ENCODE assay signal across 22 cellular contexts in the genomic region with DNA sequence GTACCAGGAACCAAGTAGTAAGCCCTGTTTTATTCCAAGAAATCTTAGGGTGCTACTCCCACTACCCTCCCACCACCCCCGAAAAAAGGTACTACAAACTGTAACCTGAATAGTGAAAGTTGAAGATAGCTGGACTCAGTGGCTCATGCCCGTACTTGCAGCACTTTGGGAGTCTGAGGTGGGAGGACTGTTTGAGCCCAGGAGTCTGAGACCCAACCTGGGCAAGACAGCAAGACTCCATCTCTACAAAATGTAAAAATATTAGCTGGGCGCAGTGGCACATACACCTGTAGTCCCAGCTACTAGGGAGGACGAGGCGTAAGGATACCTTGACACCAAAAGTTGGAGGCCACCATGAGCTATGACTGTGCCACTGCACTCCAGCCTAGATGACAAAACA. TPM values are rescaled to one million over a fixed set of nuclear protein-coding genes. Genes with fewer than 3 reads are reported as not detected.
DNase-seq lines count a peak whose midpoint lies in the region; ATAC-seq and TF ChIP-seq lines count a peak whose summit lies in the region.
"Had no signal": no experiment of that assay in that cellular context is flagged by ENCODE, and none has a peak within 500 bp of the region (broad histone marks: within the 10 kb centered on the region; RNA-seq: fewer than 3 reads in every experiment).

No MANE protein-coding gene starts in this region.

- intact Hi-C loops in psoas muscle (cut with DNase I): no loop called here

- CTCF ChIA-PET in CD8-positive, alpha-beta memory T cell (lab: Charles Lee): interaction anchor here (0.7 kb wide), 1 partner anchor 17 kb away, joined by 3 read pairs; no protein-coding TSS in a partner anchor

- WGBS in psoas muscle, 3 donors: 85 to 97% (median 96%) methylated on average over 5 of the region's 5 CpGs

- H3K27me3 ChIP-seq in CD8-positive, alpha-beta memory T cell (ENCODE audit: insufficient read depth, low read length, poor library complexity, severe bottlenecking): no peaks in the 10 kb centered on the region
- H3K27me3 ChIP-seq in psoas muscle (ENCODE audit: insufficient read depth in 3 of 3, low read length in 2 of 3): no peaks in the 10 kb centered on the region
- H3K27me3 ChIP-seq in BE2C: no peaks in the 10 kb centered on the region
- H3K27me3 ChIP-seq: SJCRH30 had no signal

- peak overlapping the region; percentile 75 for H3K27ac Mint-ChIP-seq in activated naive CD8-positive, alpha-beta T cell
- no peak overlapping the region for H3K27ac Mint-ChIP-seq in activated naive CD8-positive, alpha-beta T cell treated with anti-CD3 and anti-CD28 coated beads, Interleukin-2, amount 50 U/mL, for 24 hours
- H3K27ac Mint-ChIP-seq in CD8-positive, alpha-beta memory T cell: peak overlapping the region in 5 of 8 donors; percentile 37 to 68 (median 60)
- peak overlapping the region; percentile 57 for H3K27ac Mint-ChIP-seq in chondrocyte (ENCODE audit: unreplicated experiment)

- H3K27me3 Mint-ChIP-seq in activated naive CD8-positive, alpha-beta T cell: no peaks in the 10 kb centered on the region
- H3K27me3 Mint-ChIP-seq in activated naive CD8-positive, alpha-beta T cell treated with anti-CD3 and anti-CD28 coated beads, Interleukin-2, amount 50 U/mL, for 24 hours: no peaks in the 10 kb centered on the region
- H3K27me3 Mint-ChIP-seq in CD8-positive, alpha-beta memory T cell: no peaks in the 10 kb centered on the region
- no peaks in the 10 kb centered on the region for H3K27me3 Mint-ChIP-seq in chondrocyte (ENCODE audit: low read depth)

- POLR2A ChIA-PET in CD8-positive, alpha-beta memory T cell (lab: Charles Lee): interaction anchor here (0.5 to 0.9 kb wide), 5 partner anchors 8 to 732 kb away, joined by 3 to 5 read pairs (median 4); a partner anchor contains a TSS

- peaks cover 56% of the 10 kb centered on the region for H3K4me1 ChIP-seq in CD8-positive, alpha-beta memory T cell (ENCODE audit: insufficient read depth, low read length)
- peaks cover 66% of the 10 kb centered on the region for H3K4me1 ChIP-seq in psoas muscle
- H3K4me1 ChIP-seq in BE2C: no peaks in the 10 kb centered on the region

- DNase-seq in activated naive CD8-positive, alpha-beta T cell treated with anti-CD3 and anti-CD28 coated beads, Interleukin-2, amount 50 U/mL, for 24 hours: no peak
- DNase-seq in CD8-positive, alpha-beta memory T cell: no peak
- DNase-seq in chondrocyte (ENCODE audit: low spot score) (peak; percentile 3), psoas muscle (no peak), NCI-H1048 (lab: John Stamatoyannopoulos, UW) (no peak), NCI-H128 (lab: John Stamatoyannopoulos, UW; ENCODE audit: unreplicated experiment) (no peak), BE2C (no peak)
- DNase-seq: C1 segment of cervical spinal cord, Calu3, DMS79 treated with DMSO at 0.1 percent for 48 hours, GF-D8, HCEC 1CT, Karpas-422, NCI-H1092 treated with DMSO at 0.1 percent for 48 hours, NCI-H1436 treated with DMSO at 0.1 percent for 48 hours, NCI-H1930, NCI-H2107, NCI-H446, NCI-H524 treated with DMSO at 0.1 percent for 48 hours, NCI-H774, SJCRH30 had no signal

- no peaks in the 10 kb centered on the region for H3K36me3 ChIP-seq in CD8-positive, alpha-beta memory T cell (ENCODE audit: insufficient read depth, low read length)
- H3K36me3 ChIP-seq in psoas muscle (ENCODE audit: insufficient read depth in 1 of 2, low read depth in 1 of 2): peaks cover 0 to 9% of the 10 kb centered on the region in 2 donors
- H3K36me3 ChIP-seq in BE2C: no peaks in the 10 kb centered on the region; the same call in 1 of the 2 replicates

- peaks cover 55% of the 10 kb centered on the region for H3K4me1 Mint-ChIP-seq in activated naive CD8-positive, alpha-beta T cell (ENCODE audit: low read depth)
- peaks cover 61% of the 10 kb centered on the region for H3K4me1 Mint-ChIP-seq in activated naive CD8-positive, alpha-beta T cell treated with anti-CD3 and anti-CD28 coated beads, Interleukin-2, amount 50 U/mL, for 24 hours
- H3K4me1 Mint-ChIP-seq in CD8-positive, alpha-beta memory T cell: peaks cover 60 to 80% (median 76%) of the 10 kb centered on the region in 3 donors
- H3K4me1 Mint-ChIP-seq in chondrocyte (ENCODE audit: low read depth): peaks cover 69% of the 10 kb centered on the region

- no peak overlapping the region for H3K27ac ChIP-seq in CD8-positive, alpha-beta memory T cell (ENCODE audit: low read depth, low read length)
- H3K27ac ChIP-seq in psoas muscle: peak overlapping the region; percentile 26
- H3K27ac ChIP-seq: SJCRH30 had no signal

- H3K4me3 Mint-ChIP-seq in activated naive CD8-positive, alpha-beta T cell: no peak overlapping the region
- H3K4me3 Mint-ChIP-seq in activated naive CD8-positive, alpha-beta T cell treated with anti-CD3 and anti-CD28 coated beads, Interleukin-2, amount 50 U/mL, for 24 hours: no peak overlapping the region
- H3K4me3 Mint-ChIP-seq in CD8-positive, alpha-beta memory T cell: peak overlapping the region in 2 of 7 donors; percentile 13 to 28
- no peak overlapping the region for H3K4me3 Mint-ChIP-seq in chondrocyte (ENCODE audit: unreplicated experiment)

- no peaks in the 10 kb centered on the region for H3K9me3 Mint-ChIP-seq in activated naive CD8-positive, alpha-beta T cell (ENCODE audit: low read depth)
- no peaks in the 10 kb centered on the region for H3K9me3 Mint-ChIP-seq in activated naive CD8-positive, alpha-beta T cell treated with anti-CD3 and anti-CD28 coated beads, Interleukin-2, amount 50 U/mL, for 24 hours
- H3K9me3 Mint-ChIP-seq in CD8-positive, alpha-beta memory T cell: no peaks in the 10 kb centered on the region
- H3K9me3 Mint-ChIP-seq in chondrocyte (ENCODE audit: low read depth): no peaks in the 10 kb centered on the region

- peaks cover 4% of the 10 kb centered on the region for H3K36me3 Mint-ChIP-seq in activated naive CD8-positive, alpha-beta T cell
- peaks cover 44% of the 10 kb centered on the region for H3K36me3 Mint-ChIP-seq in activated naive CD8-positive, alpha-beta T cell treated with anti-CD3 and anti-CD28 coated beads, Interleukin-2, amount 50 U/mL, for 24 hours (ENCODE audit: low read depth)
- peaks cover 0 to 44% (median 5%) of the 10 kb centered on the region in 3 donors for H3K36me3 Mint-ChIP-seq in CD8-positive, alpha-beta memory T cell
- H3K36me3 Mint-ChIP-seq in chondrocyte (ENCODE audit: low read depth): peaks cover 4% of the 10 kb centered on the region

- ATAC-seq in activated naive CD8-positive, alpha-beta T cell treated with anti-CD3 and anti-CD28 coated beads, Interleukin-2, amount 50 U/mL, for 24 hours: no peak
- ATAC-seq in psoas muscle: no peak

- TF ChIP-seq CTCF in chondrocyte (IDR thresholded peaks at IDR 0.05) (no peak), psoas muscle (IDR thresholded peaks at IDR 0.05) (no peak), BE2C (IDR thresholded peaks at IDR 0.05; ENCODE audit: low read depth, low read length) (no peak)

- no peaks in the 10 kb centered on the region for H3K9me3 ChIP-seq in CD8-positive, alpha-beta memory T cell (ENCODE audit: low read length)
- no peaks in the 10 kb centered on the region for H3K9me3 ChIP-seq in psoas muscle
- no peaks in the 10 kb centered on the region for H3K9me3 ChIP-seq in BE2C
- H3K9me3 ChIP-seq: SJCRH30 had no signal

- no peak overlapping the region for H3K4me3 ChIP-seq in CD8-positive, alpha-beta memory T cell (ENCODE audit: low read length)
- no peak overlapping the region for H3K4me3 ChIP-seq in psoas muscle
- H3K4me3 ChIP-seq in BE2C (ENCODE audit: low read depth, low read length): no peak overlapping the region
- H3K4me3 ChIP-seq: SJCRH30 had no signal

RNA-seq across cellular contexts. Expression of a gene that starts 7.9 kb away (rescaled TPM):
- total RNA-seq in CD8-positive, alpha-beta memory T cell: 100 to 1,000 TPM; 478 to 506 TPM
- 678 TPM for polyA plus RNA-seq in CD8-positive, alpha-beta memory T cell
- total RNA-seq in chondrocyte: 625 to 643 TPM (median 626 TPM) in 3 replicates
- 100 to 1,000 TPM; 251 to 334 (median 271) TPM for total RNA-seq in psoas muscle
- polyA plus RNA-seq in psoas muscle: 100 to 1,000 TPM; 179 to 341 (median 287) TPM
- 311 TPM for polyA plus RNA-seq in BE2C (2012; ENCODE audit: insufficient read depth, insufficient read length, low read depth)

RNA-seq across cellular contexts. Expression of a gene that starts 8.3 kb away (rescaled TPM):
- 10 to 100 TPM; 21.3 to 23.2 TPM for total RNA-seq in CD8-positive, alpha-beta memory T cell
- 38.4 TPM for polyA plus RNA-seq in CD8-positive, alpha-beta memory T cell
- 22.5 to 54.8 TPM (median 23.4 TPM) in 3 replicates for total RNA-seq in chondrocyte
- total RNA-seq in psoas muscle: 10 to 100 TPM; 11.4 to 23.4 (median 16.7) TPM
- polyA plus RNA-seq in psoas muscle: 10 to 100 TPM; 13.8 to 46.1 (median 18.1) TPM
- polyA plus RNA-seq in BE2C (2012; ENCODE audit: insufficient read depth, insufficient read length, low read depth): 26.8 TPM

RNA-seq across cellular contexts. Expression of a gene that starts 18.4 kb away (rescaled TPM):
- 1 to 10 TPM; 1.3 to 1.6 TPM for total RNA-seq in CD8-positive, alpha-beta memory T cell
- polyA plus RNA-seq in CD8-positive, alpha-beta memory T cell: 0.62 TPM
- total RNA-seq in chondrocyte: 4.8 to 6.1 TPM (median 6.0 TPM) in 3 replicates
- 1 to 10 TPM; 1.7 to 5.3 (median 2.4) TPM for total RNA-seq in psoas muscle
- polyA plus RNA-seq in psoas muscle: 1 to 10 TPM in 2 of 3 donors, under 1 TPM in 1; 0.80 to 1.0 (median 1.0) TPM
- polyA plus RNA-seq in BE2C (2012; ENCODE audit: insufficient read depth, insufficient read length, low read depth): 2.0 TPM

RNA-seq across cellular contexts. Expression of a gene that starts 25.2 kb away (rescaled TPM):
- 10 to 100 TPM; 12.2 to 12.3 TPM for total RNA-seq in CD8-positive, alpha-beta memory T cell
- polyA plus RNA-seq in CD8-positive, alpha-beta memory T cell: 7.0 TPM
- 20.0 to 25.8 TPM (median 23.8 TPM) in 3 replicates for total RNA-seq in chondrocyte
- total RNA-seq in psoas muscle: 10 to 100 TPM in 1 of 4 donors, 1 to 10 TPM in 3; 4.6 to 12.3 (median 7.4) TPM
- polyA plus RNA-seq in psoas muscle: 10 to 100 TPM in 2 of 3 donors, 1 to 10 TPM in 1; 4.0 to 11.2 (median 10.2) TPM
- polyA plus RNA-seq in BE2C (2012; ENCODE audit: insufficient read depth, insufficient read length, low read depth): 1.9 TPM

RNA-seq across cellular contexts. Expression of a gene that starts 45.7 kb away (rescaled TPM):
- 100 to 1,000 TPM; 223 to 231 TPM for total RNA-seq in CD8-positive, alpha-beta memory T cell
- 140 TPM for polyA plus RNA-seq in CD8-positive, alpha-beta memory T cell
- total RNA-seq in chondrocyte (87.9 to 92.6 TPM (median 91.3 TPM) in 3 replicates), psoas muscle (100 to 1,000 TPM; 100 to 129 (median 116) TPM)
- polyA plus RNA-seq in psoas muscle: 100 to 1,000 TPM; 164 to 251 (median 189) TPM
- 535 TPM for polyA plus RNA-seq in BE2C (2012; ENCODE audit: insufficient read depth, insufficient read length, low read depth)
